2 cellular contexts compared by ENCODE assay signal in the genomic region with DNA sequence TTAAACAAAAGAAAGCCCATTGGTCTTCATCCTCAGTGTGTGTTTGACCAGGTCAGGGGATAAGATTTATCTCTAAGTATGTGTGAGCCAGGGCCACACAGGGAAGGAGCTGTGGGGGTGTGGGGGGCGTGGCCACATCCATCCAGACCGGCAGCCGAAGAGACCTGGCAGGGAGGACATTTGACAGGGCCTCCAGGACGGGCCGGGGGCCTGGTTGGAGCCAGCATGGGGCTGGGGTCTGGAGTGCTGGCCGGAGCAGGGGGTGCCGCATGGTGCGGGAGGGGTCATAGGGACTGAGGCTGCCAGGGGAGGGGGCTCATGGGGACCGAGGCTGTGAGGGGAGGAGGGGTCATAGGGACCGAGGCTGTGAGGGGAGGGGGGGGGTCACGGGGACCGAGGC.
TF ChIP-seq lines count a peak whose summit lies in the region.

No MANE protein-coding gene starts in this region.

TF ChIP-seq in A549, 52 proteins besides CTCF, POLR2A, EP300 and RAD21:
- TF ChIP-seq FOXS1 (CRISPR knock-in tag; IDR thresholded peaks at IDR 0.05) (no peak), NFE2L2 (conservative IDR thresholded peaks at IDR 0.05; ENCODE audit: low read length) (no peak), CBX8 (IDR thresholded peaks at IDR 0.05) (no peak), MAZ (IDR thresholded peaks at IDR 0.05; ENCODE audit: borderline replicate concordance, low read depth, low read length) (no peak), SREBF2 (IDR thresholded peaks at IDR 0.05) (no peak), CHD2 (IDR thresholded peaks at IDR 0.05; ENCODE audit: low read length, partially characterized antibody) (no peak), TFCP2L1 (CRISPR knock-in tag; IDR thresholded peaks at IDR 0.05) (no peak), TP53 (CRISPR knock-in tag; IDR thresholded peaks at IDR 0.05) (no peak), ZSCAN20 (CRISPR knock-in tag; IDR thresholded peaks at IDR 0.05) (no peak), EHMT2 (IDR thresholded peaks at IDR 0.05; ENCODE audit: low read depth) (no peak), MAFK (IDR thresholded peaks at IDR 0.05; ENCODE audit: partially characterized antibody) (no peak), FOSB (CRISPR knock-in tag; IDR thresholded peaks at IDR 0.05) (no peak)
- TF ChIP-seq, protein P1, sequence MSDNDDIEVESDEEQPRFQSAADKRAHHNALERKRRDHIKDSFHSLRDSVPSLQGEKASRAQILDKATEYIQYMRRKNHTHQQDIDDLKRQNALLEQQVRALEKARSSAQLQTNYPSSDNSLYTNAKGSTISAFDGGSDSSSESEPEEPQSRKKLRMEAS (IDR thresholded peaks at IDR 0.05) = no peak
- TF ChIP-seq, protein P2, sequence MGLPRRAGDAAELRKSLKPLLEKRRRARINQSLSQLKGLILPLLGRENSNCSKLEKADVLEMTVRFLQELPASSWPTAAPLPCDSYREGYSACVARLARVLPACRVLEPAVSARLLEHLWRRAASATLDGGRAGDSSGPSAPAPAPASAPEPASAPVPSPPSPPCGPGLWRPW (IDR thresholded peaks at IDR 0.05) = no peak
- TF ChIP-seq, protein P3, sequence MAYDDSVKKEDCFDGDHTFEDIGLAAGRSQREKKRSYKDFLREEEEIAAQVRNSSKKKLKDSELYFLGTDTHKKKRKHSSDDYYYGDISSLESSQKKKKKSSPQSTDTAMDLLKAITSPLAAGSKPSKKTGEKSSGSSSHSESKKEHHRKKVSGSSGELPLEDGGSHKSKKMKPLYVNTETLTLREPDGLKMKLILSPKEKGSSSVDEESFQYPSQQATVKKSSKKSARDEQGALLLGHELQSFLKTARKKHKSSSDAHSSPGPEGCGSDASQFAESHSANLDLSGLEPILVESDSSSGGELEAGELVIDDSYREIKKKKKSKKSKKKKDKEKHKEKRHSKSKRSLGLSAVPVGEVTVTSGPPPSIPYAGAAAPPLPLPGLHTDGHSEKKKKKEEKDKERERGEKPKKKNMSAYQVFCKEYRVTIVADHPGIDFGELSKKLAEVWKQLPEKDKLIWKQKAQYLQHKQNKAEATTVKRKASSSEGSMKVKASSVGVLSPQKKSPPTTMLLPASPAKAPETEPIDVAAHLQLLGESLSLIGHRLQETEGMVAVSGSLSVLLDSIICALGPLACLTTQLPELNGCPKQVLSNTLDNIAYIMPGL (CRISPR knock-in tag; IDR thresholded peaks at IDR 0.05; ENCODE audit: borderline replicate concordance) = no peak
- TF ChIP-seq, protein P4, sequence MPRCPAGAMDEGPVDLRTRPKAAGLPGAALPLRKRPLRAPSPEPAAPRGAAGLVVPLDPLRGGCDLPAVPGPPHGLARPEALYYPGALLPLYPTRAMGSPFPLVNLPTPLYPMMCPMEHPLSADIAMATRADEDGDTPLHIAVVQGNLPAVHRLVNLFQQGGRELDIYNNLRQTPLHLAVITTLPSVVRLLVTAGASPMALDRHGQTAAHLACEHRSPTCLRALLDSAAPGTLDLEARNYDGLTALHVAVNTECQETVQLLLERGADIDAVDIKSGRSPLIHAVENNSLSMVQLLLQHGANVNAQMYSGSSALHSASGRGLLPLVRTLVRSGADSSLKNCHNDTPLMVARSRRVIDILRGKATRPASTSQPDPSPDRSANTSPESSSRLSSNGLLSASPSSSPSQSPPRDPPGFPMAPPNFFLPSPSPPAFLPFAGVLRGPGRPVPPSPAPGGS (IDR thresholded peaks at IDR 0.05) = no peak
- TF ChIP-seq, protein P5, sequence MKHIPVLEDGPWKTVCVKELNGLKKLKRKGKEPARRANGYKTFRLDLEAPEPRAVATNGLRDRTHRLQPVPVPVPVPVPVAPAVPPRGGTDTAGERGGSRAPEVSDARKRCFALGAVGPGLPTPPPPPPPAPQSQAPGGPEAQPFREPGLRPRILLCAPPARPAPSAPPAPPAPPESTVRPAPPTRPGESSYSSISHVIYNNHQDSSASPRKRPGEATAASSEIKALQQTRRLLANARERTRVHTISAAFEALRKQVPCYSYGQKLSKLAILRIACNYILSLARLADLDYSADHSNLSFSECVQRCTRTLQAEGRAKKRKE (CRISPR knock-in tag; IDR thresholded peaks at IDR 0.05; ENCODE audit: low read depth) = no peak

TF ChIP-seq in IMR-90, 13 proteins besides CTCF, POLR2A, EP300 and RAD21:
- TF ChIP-seq MAZ (IDR thresholded peaks at IDR 0.05; ENCODE audit: borderline replicate concordance, low read depth, low read length) = no peak
- no peak for TF ChIP-seq FOS (IDR thresholded peaks at IDR 0.05; ENCODE audit: low read depth, low read length)
- TF ChIP-seq, protein P6, sequence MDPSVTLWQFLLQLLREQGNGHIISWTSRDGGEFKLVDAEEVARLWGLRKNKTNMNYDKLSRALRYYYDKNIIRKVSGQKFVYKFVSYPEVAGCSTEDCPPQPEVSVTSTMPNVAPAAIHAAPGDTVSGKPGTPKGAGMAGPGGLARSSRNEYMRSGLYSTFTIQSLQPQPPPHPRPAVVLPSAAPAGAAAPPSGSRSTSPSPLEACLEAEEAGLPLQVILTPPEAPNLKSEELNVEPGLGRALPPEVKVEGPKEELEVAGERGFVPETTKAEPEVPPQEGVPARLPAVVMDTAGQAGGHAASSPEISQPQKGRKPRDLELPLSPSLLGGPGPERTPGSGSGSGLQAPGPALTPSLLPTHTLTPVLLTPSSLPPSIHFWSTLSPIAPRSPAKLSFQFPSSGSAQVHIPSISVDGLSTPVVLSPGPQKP (IDR thresholded peaks at IDR 0.05; ENCODE audit: borderline replicate concordance, low read depth, low read length) = no peak
- TF ChIP-seq NFE2L2 (IDR thresholded peaks at IDR 0.05; ENCODE audit: low read depth, low read length) = no peak
- TF ChIP-seq MAFK (IDR thresholded peaks at IDR 0.05; ENCODE audit: low read depth, low read length) = no peak
- TF ChIP-seq RFX5 (IDR thresholded peaks at IDR 0.05; ENCODE audit: low read depth, low read length) = no peak
- no peak for TF ChIP-seq MXI1 (IDR thresholded peaks at IDR 0.05; ENCODE audit: borderline replicate concordance, low read depth, low read length)
- TF ChIP-seq SMC3 (IDR thresholded peaks at IDR 0.05; ENCODE audit: low read depth, low read length) = no peak
- TF ChIP-seq CHD1 (IDR thresholded peaks at IDR 0.05; ENCODE audit: low read depth, low read length) = no peak
- no peak for TF ChIP-seq RCOR1 (IDR thresholded peaks at IDR 0.05; ENCODE audit: insufficient replicate concordance, low read length)
